ENCODE assay signal across 20 cellular contexts in genomic region chr1:160414836-160415235, GRCh38. TPM values are rescaled to one million over a fixed set of nuclear protein-coding genes. Genes with fewer than 3 reads are reported as not detected.
DNase-seq lines count a peak whose midpoint lies in the region; ATAC-seq and TF ChIP-seq lines count a peak whose summit lies in the region.
"Had no signal": no experiment of that assay in that cellular context is flagged by ENCODE, and none has a peak within 500 bp of the region (broad histone marks: within the 10 kb centered on the region; RNA-seq: fewer than 3 reads in every experiment).

No MANE protein-coding gene starts in this region.

- TF ChIP-seq CTCF in WERI-Rb-1 (IDR thresholded peaks at IDR 0.05; ENCODE audit: low read depth, low read length) = no peak
- no peak for TF ChIP-seq CTCF in esophagus squamous epithelium (IDR thresholded peaks at IDR 0.05)

- H2AFZ ChIP-seq in neuronal stem cell (ENCODE audit: low read length) = no peak overlapping the region
- H2AFZ ChIP-seq: PC-9 had no signal

- no peaks in the 10 kb centered on the region for H3K9me3 ChIP-seq in WERI-Rb-1 (ENCODE audit: severe bottlenecking)
- no peaks in the 10 kb centered on the region for H3K9me3 ChIP-seq in esophagus squamous epithelium
- H3K9me3 ChIP-seq in neuronal stem cell (replicated peaks in 1 of 2; ENCODE audit: control insufficient read depth in 2 of 2, insufficient read depth in 1 of 2, low read depth in 1 of 2, low read length in 2 of 2) = no peaks in the 10 kb centered on the region
- H3K9me3 ChIP-seq: SJSA1 had no signal

- no peak overlapping the region for H3K23ac ChIP-seq in neuronal stem cell (ENCODE audit: low read depth, low read length, poor library complexity)

- peaks cover 22% of the 10 kb centered on the region for H3K79me1 ChIP-seq in neuronal stem cell (ENCODE audit: low read depth, low read length)

- no peak overlapping the region for H4K8ac ChIP-seq in neuronal stem cell (ENCODE audit: low read depth, low read length)

- H2BK5ac ChIP-seq in neuronal stem cell (ENCODE audit: low read length) = no peak overlapping the region

- peaks cover 58% of the 10 kb centered on the region for H3K36me3 ChIP-seq in WERI-Rb-1
- H3K36me3 ChIP-seq in esophagus squamous epithelium = peaks cover 0 to 43% (median 5%) of the 10 kb centered on the region in 3 donors
- peaks cover 38 to 77% of the 10 kb centered on the region in 2 donors for H3K36me3 ChIP-seq in neuronal stem cell (replicated peaks in 1 of 2; ENCODE audit: control insufficient read depth in 2 of 2, insufficient read depth in 2 of 2, low read length in 2 of 2)
- H3K36me3 ChIP-seq: SJSA1 had no signal

- no peak overlapping the region for H3K14ac ChIP-seq in neuronal stem cell (ENCODE audit: low read length)

- peak overlapping the region; percentile 14 for H2AK5ac ChIP-seq in neuronal stem cell (ENCODE audit: low read depth, low read length)

- no peak for TF ChIP-seq POLR2A in esophagus squamous epithelium (IDR thresholded peaks at IDR 0.05)

- H3K27ac ChIP-seq in WERI-Rb-1 = peak overlapping the region; percentile 79
- H3K27ac ChIP-seq in esophagus squamous epithelium = peak overlapping the region in 3 of 4 donors; percentile 9 to 68 (median 25)
- H3K27ac ChIP-seq in neuronal stem cell (replicated peaks; ENCODE audit: low read length) = no peak overlapping the region
- H3K27ac ChIP-seq: PC-9, SJSA1 had no signal

- H3K4ac ChIP-seq in neuronal stem cell (ENCODE audit: low read length) = no peak overlapping the region

- H3K27me3 ChIP-seq in WERI-Rb-1 (ENCODE audit: insufficient read depth, low read depth, severe bottlenecking) (no peaks in the 10 kb centered on the region), esophagus squamous epithelium (no peaks in the 10 kb centered on the region), neuronal stem cell (ENCODE audit: control insufficient read depth in 3 of 3, insufficient read depth in 3 of 3, low read depth in 1 of 3, low read length in 3 of 3) (no peaks in the 10 kb centered on the region)
- H3K27me3 ChIP-seq: SJSA1 had no signal

- DNase-seq in NCI-H526 (lab: John Stamatoyannopoulos, UW) (peak; percentile 14 to 18), NCI-H526 treated with DMSO at 0.1 percent for 48 hours (lab: John Stamatoyannopoulos, UW) (no peak), WERI-Rb-1 (no peak), esophagus squamous epithelium (lab: John Stamatoyannopoulos, UW) (no peak), neuronal stem cell (ENCODE audit: low spot score) (no peak), NCI-H2107 (lab: John Stamatoyannopoulos, UW) (no peak), dermis blood vessel endothelial cell (no peak)
- DNase-seq: 8988T, DMS 273 treated with DMSO at 0.1 percent for 48 hours, GDM1, GOT3, NCI-H1105, NCI-H2081 treated with DMSO at 0.1 percent for 48 hours, NCI-H2227 treated with DMSO at 0.1 percent for 48 hours, NCI-H524, PC-9 had no signal

- no peak overlapping the region for H2BK120ac ChIP-seq in neuronal stem cell (ENCODE audit: low read depth, low read length)

- H2BK12ac ChIP-seq in neuronal stem cell (ENCODE audit: low read length) = no peak overlapping the region

- no peak overlapping the region for H3K9ac ChIP-seq in neuronal stem cell (ENCODE audit: low read depth, low read length, poor library complexity)

- no peak overlapping the region for H4K91ac ChIP-seq in neuronal stem cell (ENCODE audit: low read depth, low read length, poor library complexity)

- H3K4me3 ChIP-seq in WERI-Rb-1 (ENCODE audit: low read depth, low read length) = no peak overlapping the region
- no peak overlapping the region for H3K4me3 ChIP-seq in esophagus squamous epithelium
- no peak overlapping the region for H3K4me3 ChIP-seq in neuronal stem cell (ENCODE audit: low read length in 2 of 2)
- H3K4me3 ChIP-seq: K562, PC-9, SJSA1 had no signal

- no peak overlapping the region for H2BK15ac ChIP-seq in neuronal stem cell (ENCODE audit: low read length)

- H3K4me2 ChIP-seq in neuronal stem cell (ENCODE audit: insufficient read depth, low read length, poor library complexity, severe bottlenecking) = no peak overlapping the region
- H3K4me2 ChIP-seq: PC-9 had no signal

- ATAC-seq in HG03439 (IDR thresholded peaks at IDR 0.05; ENCODE audit: unreplicated experiment) = no peak
- ATAC-seq: K562 had no signal

- intact Hi-C loops in esophagus squamous epithelium (cut with DNase I) = no loop called here

- peaks cover 11 to 55% (median 16%) of the 10 kb centered on the region in 3 donors for H3K4me1 ChIP-seq in esophagus squamous epithelium
- peaks cover 31% of the 10 kb centered on the region in 2 donors for H3K4me1 ChIP-seq in neuronal stem cell (ENCODE audit: control insufficient read depth in 2 of 2, insufficient read depth in 1 of 2, low read depth in 1 of 2, low read length in 2 of 2)
- H3K4me1 ChIP-seq: SJSA1 had no signal

- WGBS in esophagus squamous epithelium, 2 donors = 33 to 100% methylated on average over 1 of the region's 1 CpG
- WGBS in neuronal stem cell (ENCODE audit: extremely low coverage in 2 of 2, insufficient read length in 2 of 2, insufficient replicate concordance in 1 of 2), 2 donors = no CpG with 5 or more reads among the region's 1 CpG

- H3K18ac ChIP-seq in neuronal stem cell (ENCODE audit: low read length) = peak overlapping the region; percentile 25

RNA-seq across cellular contexts. Expression of gene VANGL2, which starts 14.5 kb away (rescaled TPM):
- total RNA-seq in esophagus squamous epithelium (10 to 100 TPM in 1 of 4 donors, 1 to 10 TPM in 3; 5.9 to 10.8 (median 7.7) TPM), dermis blood vessel endothelial cell (under 0.01 and 0.05 TPM in 2 replicates)
- polyA plus RNA-seq in neuronal stem cell (2013, experiment 1 of 2) = 72.6 TPM
- polyA plus RNA-seq in neuronal stem cell (2013, experiment 2 of 2) = 74.1 TPM
- polyA plus RNA-seq: CD14-positive monocyte had no signal

RNA-seq across cellular contexts. Expression of gene NHLH1, which starts 48.0 kb away (rescaled TPM):
- total RNA-seq in esophagus squamous epithelium = under 1 TPM in 1 of 4 donors, not detected in 3; 0.19 TPM
- polyA plus RNA-seq in neuronal stem cell (2013, experiment 1 of 2) = 1.0 TPM
- 1.3 TPM for polyA plus RNA-seq in neuronal stem cell (2013, experiment 2 of 2)
- under 0.01 and 0.05 TPM in 2 replicates for total RNA-seq in dermis blood vessel endothelial cell
- polyA plus RNA-seq: CD14-positive monocyte had no signal

Comparison
In these comparisons a context has a peak if more than half of its experiments do, and no peak if none do; other contexts are left out.
1. DNase-seq: peak in NCI-H526 (2 of 2); none in NCI-H526 treated with DMSO at 0.1 percent for 48 hours (single experiment), WERI-Rb-1 (single experiment), esophagus squamous epithelium (single experiment), neuronal stem cell (single experiment), NCI-H2107 (single experiment) and dermis blood vessel endothelial cell (single experiment).